Comparison of ENCODE assay signal across 29 cellular contexts in genomic region chr4:149684516-149684915, GRCh38.
"Had no signal": no experiment of that assay in that cellular context is flagged by ENCODE, and none has a peak within 500 bp of the region (broad histone marks: within the 10 kb centered on the region; RNA-seq: fewer than 3 reads in every experiment).

No MANE protein-coding gene starts in this region.

- H3K4me1 Mint-ChIP-seq: natural killer cell; nephron; neural progenitor cell; stimulated activated memory B cell treated with anti-CD40 and anti-IgM and Interleukin-4, amounts not matched to agents 10 μg/mL and 1 μg/mL and 100 μg/mL, for 72 hours; stimulated activated naive CD8-positive, alpha-beta T cell treated with anti-CD3 and anti-CD28 coated beads, Interleukin-15, amount 100 ng/mL, for 72 hours had no signal

- DNase-seq: natural killer cell; occipital lobe; ovary; posterior cingulate gyrus; psoas muscle; right cardiac atrium; right lobe of liver; sigmoid colon; small intestine; stimulated activated CD4-positive, alpha-beta T cell treated with anti-CD3 and anti-CD28 coated beads, Interleukin-15, amount 100 ng/mL, for 24 hours; stimulated activated CD4-positive, alpha-beta T cell treated with anti-CD3 and anti-CD28 coated beads, Interleukin-2, amount 100 ng/mL, for 24 hours; stimulated activated CD4-positive, alpha-beta T cell treated with anti-CD3 and anti-CD28 coated beads, Interleukin-2, amount 100 ng/mL, for 48 hours; stimulated activated CD4-positive, alpha-beta T cell treated with anti-CD3 and anti-CD28 coated beads, Interleukin-4, amount 100 ng/mL, for 24 hours; stimulated activated naive CD4-positive, alpha-beta T cell; stimulated activated naive CD8-positive, alpha-beta T cell treated with anti-CD3 and anti-CD28 coated beads, Interleukin-15, amount 100 ng/mL, for 72 hours; stimulated activated naive CD8-positive, alpha-beta T cell treated with anti-CD3 and anti-CD28 coated beads, Interleukin-15, Interleukin-2, amounts not matched to agents 100 U/mL and 50 U/mL, for 24 hours; substantia nigra; testis; tibial artery; transverse colon; upper lobe of right lung; uterus had no signal

- H3K9ac ChIP-seq: neural progenitor cell, parathyroid adenoma had no signal

- H3K27me3 ChIP-seq: neural progenitor cell, ovary, right lobe of liver, sigmoid colon, suprapubic skin, testis, tibial artery, transverse colon, upper lobe of right lung, uterus had no signal

- H3K9me3 ChIP-seq: ovary, psoas muscle, right lobe of liver, sigmoid colon, suprapubic skin, testis, transverse colon, upper lobe of right lung, uterus had no signal

- ATAC-seq: natural killer cell; psoas muscle; right cardiac atrium; right lobe of liver; stimulated activated memory B cell treated with anti-CD40 and anti-IgM and Interleukin-4, amounts not matched to agents 10 μg/mL and 1 μg/mL and 100 μg/mL, for 72 hours; stimulated activated naive CD8-positive, alpha-beta T cell treated with anti-CD3 and anti-CD28 coated beads, Interleukin-15, amount 100 ng/mL, for 72 hours; stimulated activated naive CD8-positive, alpha-beta T cell treated with anti-CD3 and anti-CD28 coated beads, Interleukin-15, Interleukin-2, amounts not matched to agents 100 U/mL and 50 U/mL, for 24 hours; upper lobe of right lung had no signal

- H3K27ac Mint-ChIP-seq: natural killer cell; nephron; neural progenitor cell; progenitor cell of endocrine pancreas; stimulated activated memory B cell treated with anti-CD40 and anti-IgM and Interleukin-4, amounts not matched to agents 10 μg/mL and 1 μg/mL and 100 μg/mL, for 72 hours; type B pancreatic cell had no signal

- H3K9me3 Mint-ChIP-seq: neural progenitor cell; stimulated activated memory B cell treated with anti-CD40 and anti-IgM and Interleukin-4, amounts not matched to agents 10 μg/mL and 1 μg/mL and 100 μg/mL, for 72 hours; type B pancreatic cell had no signal

- H3K27ac ChIP-seq: neural progenitor cell, ovary, parathyroid adenoma, psoas muscle, right lobe of liver, sigmoid colon, suprapubic skin, testis, tibial artery, transverse colon, upper lobe of right lung, uterus had no signal

- H3K4me1 ChIP-seq: neural progenitor cell, parathyroid adenoma, psoas muscle, right lobe of liver, sigmoid colon, suprapubic skin, testis, tibial artery, transverse colon, upper lobe of right lung, uterus had no signal

- H3K4me2 ChIP-seq: neural progenitor cell had no signal

- H3K4me3 ChIP-seq: neural progenitor cell, ovary, psoas muscle, right lobe of liver, sigmoid colon, suprapubic skin, testis, tibial artery, transverse colon, upper lobe of right lung, uterus had no signal

- H3K36me3 Mint-ChIP-seq: neural progenitor cell; stimulated activated memory B cell treated with anti-CD40 and anti-IgM and Interleukin-4, amounts not matched to agents 10 μg/mL and 1 μg/mL and 100 μg/mL, for 72 hours; type B pancreatic cell had no signal

- H3K4me3 Mint-ChIP-seq: natural killer cell; nephron; neural progenitor cell; stimulated activated memory B cell treated with anti-CD40 and anti-IgM and Interleukin-4, amounts not matched to agents 10 μg/mL and 1 μg/mL and 100 μg/mL, for 72 hours; stimulated activated naive CD8-positive, alpha-beta T cell treated with anti-CD3 and anti-CD28 coated beads, Interleukin-15, amount 100 ng/mL, for 72 hours; type B pancreatic cell had no signal

- H3K36me3 ChIP-seq: neural progenitor cell, ovary, right lobe of liver, sigmoid colon, suprapubic skin, tibial artery, transverse colon, upper lobe of right lung, uterus had no signal
